ENCODE assay signal across 8 cellular contexts in the genomic region with DNA sequence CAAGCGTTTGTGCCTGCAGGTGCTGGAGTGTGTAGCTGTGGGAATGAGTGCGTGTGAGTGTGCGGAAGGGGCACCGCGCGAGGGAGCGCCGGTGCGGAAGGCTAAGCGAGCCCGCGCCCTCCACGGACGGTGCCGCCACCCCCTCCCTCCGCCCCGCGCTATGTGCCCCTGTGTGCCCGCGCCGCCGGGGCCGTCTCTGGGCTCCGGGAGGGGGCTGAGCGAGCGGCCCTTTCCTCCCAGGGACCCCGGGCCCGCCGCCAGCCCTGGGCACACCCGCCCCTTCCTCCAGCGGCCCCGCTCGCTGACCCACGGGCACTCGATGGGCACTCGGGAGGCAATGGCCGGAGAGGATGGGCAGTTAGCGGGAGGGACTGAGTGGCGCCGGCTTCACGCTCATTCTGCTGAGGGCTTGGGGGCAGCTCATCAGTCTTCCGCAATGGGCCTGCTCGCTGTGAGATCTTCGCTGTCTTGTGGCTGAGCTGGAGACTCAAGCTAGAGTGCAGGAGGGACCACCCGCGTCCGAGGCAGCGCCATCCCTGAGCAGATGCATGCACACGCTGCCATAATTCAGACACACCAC. TPM values are rescaled to one million over a fixed set of nuclear protein-coding genes. Genes with fewer than 3 reads are reported as not detected.
DNase-seq lines count a peak whose midpoint lies in the region; ATAC-seq and TF ChIP-seq lines count a peak whose summit lies in the region.

No MANE protein-coding gene starts in this region.

- H3K27ac ChIP-seq in heart left ventricle: no peak overlapping the region
- H3K27ac ChIP-seq in right atrium auricular region: no peak overlapping the region

- H3K4me3 Mint-ChIP-seq in chondrocyte (ENCODE audit: unreplicated experiment) (peak overlapping the region; percentile 78), naive B cell (peak overlapping the region; percentile 76 to 98 (median 90))

- H3K36me3 Mint-ChIP-seq in chondrocyte (ENCODE audit: low read depth) (no peaks in the 10 kb centered on the region), naive B cell (peaks cover 0 to 15% of the 10 kb centered on the region in 2 donors)

- H3K36me3 ChIP-seq in heart left ventricle: no peaks in the 10 kb centered on the region
- H3K36me3 ChIP-seq in right atrium auricular region: no peaks in the 10 kb centered on the region

- no peak for TF ChIP-seq POLR2A in heart left ventricle (IDR thresholded peaks at IDR 0.05)

- DNase-seq in heart left ventricle (no peak), right atrium auricular region (ENCODE audit: low spot score) (no peak), chondrocyte (ENCODE audit: low spot score) (no peak), naive B cell (no peak), NCI-H2171 treated with DMSO at 0.1 percent for 48 hours (lab: John Stamatoyannopoulos, UW) (no peak)

- H3K27ac Mint-ChIP-seq in chondrocyte (ENCODE audit: unreplicated experiment) (peak overlapping the region; percentile 22), naive B cell (peak overlapping the region in 3 of 6 donors; percentile 35 to 91 (median 59))

- H3K9me3 Mint-ChIP-seq in chondrocyte (ENCODE audit: low read depth) (no peaks in the 10 kb centered on the region), naive B cell (no peaks in the 10 kb centered on the region)

- TF ChIP-seq CTCF in heart left ventricle (IDR thresholded peaks at IDR 0.05): no peak
- no peak for TF ChIP-seq CTCF in right atrium auricular region (IDR thresholded peaks at IDR 0.05)
- TF ChIP-seq CTCF in chondrocyte (IDR thresholded peaks at IDR 0.05): no peak

- 9 to 37% (median 17%) methylated on average over 15 to 49 of the region's 49 CpGs for WGBS in heart left ventricle, 4 donors

- intact Hi-C loops in heart left ventricle (cut with DNase I): no loop called here

- peak overlapping the region in 9 of 12 donors; percentile 2 to 39 (median 23) for H3K4me3 ChIP-seq in heart left ventricle
- peak overlapping the region in 1 of 2 donors; percentile 28 for H3K4me3 ChIP-seq in right atrium auricular region

- H3K27me3 ChIP-seq in heart left ventricle (peaks cover 14 to 52% (median 38%) of the 10 kb centered on the region in 9 donors), right atrium auricular region (peaks cover 6 to 10% of the 10 kb centered on the region in 2 donors)

- ATAC-seq in heart left ventricle (no peak), naive B cell (ENCODE audit: low read depth in 2 of 2) (peak; percentile 31 to 50), HG03439 (IDR thresholded peaks at IDR 0.05; ENCODE audit: unreplicated experiment) (no peak), GM19395 (IDR thresholded peaks at IDR 0.05; ENCODE audit: unreplicated experiment) (no peak), GM18502 (IDR thresholded peaks at IDR 0.05; ENCODE audit: poor library complexity, unreplicated experiment) (no peak)

- H3K27me3 Mint-ChIP-seq in chondrocyte (ENCODE audit: low read depth): peaks cover 27% of the 10 kb centered on the region
- H3K27me3 Mint-ChIP-seq in naive B cell: peaks cover 48 to 65% (median 55%) of the 10 kb centered on the region in 3 donors

- H3K4me1 Mint-ChIP-seq in chondrocyte (ENCODE audit: low read depth) (peaks cover 21% of the 10 kb centered on the region), naive B cell (peaks cover 32 to 47% (median 40%) of the 10 kb centered on the region in 3 donors)

- peaks cover 3 to 30% (median 14%) of the 10 kb centered on the region in 12 donors for H3K4me1 ChIP-seq in heart left ventricle
- H3K4me1 ChIP-seq in right atrium auricular region: peaks cover 0 to 27% of the 10 kb centered on the region in 2 donors

- H3K9me3 ChIP-seq in heart left ventricle (no peaks in the 10 kb centered on the region), right atrium auricular region (no peaks in the 10 kb centered on the region)

RNA-seq across cellular contexts. Expression of gene ADGRB2, which starts 8.6 kb away (rescaled TPM):
- total RNA-seq in heart left ventricle (10 to 100 TPM in 4 of 9 donors, 1 to 10 TPM in 5; 4.7 to 18.5 (median 9.6) TPM), right atrium auricular region (10 to 100 TPM; 14.4 to 19.1 TPM), chondrocyte (11.9 to 20.4 TPM (median 12.2 TPM) in 3 replicates)
- polyA plus RNA-seq in heart left ventricle (10 to 100 TPM in 1 of 2 donors, 1 to 10 TPM in 1; 1.1 to 11.5 TPM), naive B cell (ENCODE audit: low read depth in 6 of 6) (not detected)

RNA-seq across cellular contexts. Expression of gene SPOCD1, which starts 43.1 kb away (rescaled TPM):
- total RNA-seq in heart left ventricle (1 to 10 TPM in 1 of 9 donors, under 1 TPM in 4, not detected in 4; 0.19 to 2.9 (median 0.46) TPM), right atrium auricular region (under 1 TPM in 1 of 2 donors, not detected in 1; 0.43 TPM), chondrocyte (0.46 to 7.3 TPM (median 5.2 TPM) in 3 replicates)
- polyA plus RNA-seq in heart left ventricle (under 1 TPM in 1 of 2 donors, not detected in 1; 0.36 TPM), naive B cell (ENCODE audit: low read depth in 6 of 6) (under 1 TPM in 4 of 6 donors, not detected in 2; 0.23 to 0.38 (median 0.34) TPM)

Comparison
In these comparisons a context has a peak if more than half of its experiments do, and no peak if none do; other contexts are left out.
1. ATAC-seq: peak in naive B cell (2 of 2); none in heart left ventricle (0 of 4), HG03439 (single experiment), GM19395 (single experiment) and GM18502 (single experiment).